ENCODE assay signal across 2 cellular contexts in genomic region chr2:232929303-232930123, GRCh38.
TF ChIP-seq lines count a peak whose summit lies in the region.

No MANE protein-coding gene starts in this region.

TF ChIP-seq in GM23338, 12 proteins besides CTCF, POLR2A, EP300 and RAD21:
- TF ChIP-seq, protein P1, sequence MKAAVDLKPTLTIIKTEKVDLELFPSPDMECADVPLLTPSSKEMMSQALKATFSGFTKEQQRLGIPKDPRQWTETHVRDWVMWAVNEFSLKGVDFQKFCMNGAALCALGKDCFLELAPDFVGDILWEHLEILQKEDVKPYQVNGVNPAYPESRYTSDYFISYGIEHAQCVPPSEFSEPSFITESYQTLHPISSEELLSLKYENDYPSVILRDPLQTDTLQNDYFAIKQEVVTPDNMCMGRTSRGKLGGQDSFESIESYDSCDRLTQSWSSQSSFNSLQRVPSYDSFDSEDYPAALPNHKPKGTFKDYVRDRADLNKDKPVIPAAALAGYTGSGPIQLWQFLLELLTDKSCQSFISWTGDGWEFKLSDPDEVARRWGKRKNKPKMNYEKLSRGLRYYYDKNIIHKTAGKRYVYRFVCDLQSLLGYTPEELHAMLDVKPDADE (IDR thresholded peaks at IDR 0.05), result no peak
- TF ChIP-seq JUNB (IDR thresholded peaks at IDR 0.05; ENCODE audit: unreplicated experiment), result no peak
- TF ChIP-seq POLR2AphosphoS5 (IDR thresholded peaks at IDR 0.05; ENCODE audit: low read depth), result no peak
- TF ChIP-seq CREB1 (CRISPR knock-in tag; IDR thresholded peaks at IDR 0.05; ENCODE audit: low read depth), result no peak
- no peak for TF ChIP-seq EZH2phosphoT487 (IDR thresholded peaks at IDR 0.05; ENCODE audit: unreplicated experiment)
- TF ChIP-seq STAT1 (IDR thresholded peaks at IDR 0.05; ENCODE audit: unreplicated experiment), result no peak
- TF ChIP-seq ZNF331 (CRISPR knock-in tag; IDR thresholded peaks at IDR 0.05; ENCODE audit: low read depth), result no peak
- TF ChIP-seq, protein P2, sequence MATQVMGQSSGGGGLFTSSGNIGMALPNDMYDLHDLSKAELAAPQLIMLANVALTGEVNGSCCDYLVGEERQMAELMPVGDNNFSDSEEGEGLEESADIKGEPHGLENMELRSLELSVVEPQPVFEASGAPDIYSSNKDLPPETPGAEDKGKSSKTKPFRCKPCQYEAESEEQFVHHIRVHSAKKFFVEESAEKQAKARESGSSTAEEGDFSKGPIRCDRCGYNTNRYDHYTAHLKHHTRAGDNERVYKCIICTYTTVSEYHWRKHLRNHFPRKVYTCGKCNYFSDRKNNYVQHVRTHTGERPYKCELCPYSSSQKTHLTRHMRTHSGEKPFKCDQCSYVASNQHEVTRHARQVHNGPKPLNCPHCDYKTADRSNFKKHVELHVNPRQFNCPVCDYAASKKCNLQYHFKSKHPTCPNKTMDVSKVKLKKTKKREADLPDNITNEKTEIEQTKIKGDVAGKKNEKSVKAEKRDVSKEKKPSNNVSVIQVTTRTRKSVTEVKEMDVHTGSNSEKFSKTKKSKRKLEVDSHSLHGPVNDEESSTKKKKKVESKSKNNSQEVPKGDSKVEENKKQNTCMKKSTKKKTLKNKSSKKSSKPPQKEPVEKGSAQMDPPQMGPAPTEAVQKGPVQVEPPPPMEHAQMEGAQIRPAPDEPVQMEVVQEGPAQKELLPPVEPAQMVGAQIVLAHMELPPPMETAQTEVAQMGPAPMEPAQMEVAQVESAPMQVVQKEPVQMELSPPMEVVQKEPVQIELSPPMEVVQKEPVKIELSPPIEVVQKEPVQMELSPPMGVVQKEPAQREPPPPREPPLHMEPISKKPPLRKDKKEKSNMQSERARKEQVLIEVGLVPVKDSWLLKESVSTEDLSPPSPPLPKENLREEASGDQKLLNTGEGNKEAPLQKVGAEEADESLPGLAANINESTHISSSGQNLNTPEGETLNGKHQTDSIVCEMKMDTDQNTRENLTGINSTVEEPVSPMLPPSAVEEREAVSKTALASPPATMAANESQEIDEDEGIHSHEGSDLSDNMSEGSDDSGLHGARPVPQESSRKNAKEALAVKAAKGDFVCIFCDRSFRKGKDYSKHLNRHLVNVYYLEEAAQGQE (IDR thresholded peaks at IDR 0.05; ENCODE audit: unreplicated experiment), result no peak
- no peak for TF ChIP-seq NANOG (IDR thresholded peaks at IDR 0.05; ENCODE audit: borderline replicate concordance)
- no peak for TF ChIP-seq ZNF114 (CRISPR knock-in tag; IDR thresholded peaks at IDR 0.05)
- no peak for TF ChIP-seq EZH2 (IDR thresholded peaks at IDR 0.05; ENCODE audit: low read depth, unreplicated experiment)
- TF ChIP-seq, protein P3, sequence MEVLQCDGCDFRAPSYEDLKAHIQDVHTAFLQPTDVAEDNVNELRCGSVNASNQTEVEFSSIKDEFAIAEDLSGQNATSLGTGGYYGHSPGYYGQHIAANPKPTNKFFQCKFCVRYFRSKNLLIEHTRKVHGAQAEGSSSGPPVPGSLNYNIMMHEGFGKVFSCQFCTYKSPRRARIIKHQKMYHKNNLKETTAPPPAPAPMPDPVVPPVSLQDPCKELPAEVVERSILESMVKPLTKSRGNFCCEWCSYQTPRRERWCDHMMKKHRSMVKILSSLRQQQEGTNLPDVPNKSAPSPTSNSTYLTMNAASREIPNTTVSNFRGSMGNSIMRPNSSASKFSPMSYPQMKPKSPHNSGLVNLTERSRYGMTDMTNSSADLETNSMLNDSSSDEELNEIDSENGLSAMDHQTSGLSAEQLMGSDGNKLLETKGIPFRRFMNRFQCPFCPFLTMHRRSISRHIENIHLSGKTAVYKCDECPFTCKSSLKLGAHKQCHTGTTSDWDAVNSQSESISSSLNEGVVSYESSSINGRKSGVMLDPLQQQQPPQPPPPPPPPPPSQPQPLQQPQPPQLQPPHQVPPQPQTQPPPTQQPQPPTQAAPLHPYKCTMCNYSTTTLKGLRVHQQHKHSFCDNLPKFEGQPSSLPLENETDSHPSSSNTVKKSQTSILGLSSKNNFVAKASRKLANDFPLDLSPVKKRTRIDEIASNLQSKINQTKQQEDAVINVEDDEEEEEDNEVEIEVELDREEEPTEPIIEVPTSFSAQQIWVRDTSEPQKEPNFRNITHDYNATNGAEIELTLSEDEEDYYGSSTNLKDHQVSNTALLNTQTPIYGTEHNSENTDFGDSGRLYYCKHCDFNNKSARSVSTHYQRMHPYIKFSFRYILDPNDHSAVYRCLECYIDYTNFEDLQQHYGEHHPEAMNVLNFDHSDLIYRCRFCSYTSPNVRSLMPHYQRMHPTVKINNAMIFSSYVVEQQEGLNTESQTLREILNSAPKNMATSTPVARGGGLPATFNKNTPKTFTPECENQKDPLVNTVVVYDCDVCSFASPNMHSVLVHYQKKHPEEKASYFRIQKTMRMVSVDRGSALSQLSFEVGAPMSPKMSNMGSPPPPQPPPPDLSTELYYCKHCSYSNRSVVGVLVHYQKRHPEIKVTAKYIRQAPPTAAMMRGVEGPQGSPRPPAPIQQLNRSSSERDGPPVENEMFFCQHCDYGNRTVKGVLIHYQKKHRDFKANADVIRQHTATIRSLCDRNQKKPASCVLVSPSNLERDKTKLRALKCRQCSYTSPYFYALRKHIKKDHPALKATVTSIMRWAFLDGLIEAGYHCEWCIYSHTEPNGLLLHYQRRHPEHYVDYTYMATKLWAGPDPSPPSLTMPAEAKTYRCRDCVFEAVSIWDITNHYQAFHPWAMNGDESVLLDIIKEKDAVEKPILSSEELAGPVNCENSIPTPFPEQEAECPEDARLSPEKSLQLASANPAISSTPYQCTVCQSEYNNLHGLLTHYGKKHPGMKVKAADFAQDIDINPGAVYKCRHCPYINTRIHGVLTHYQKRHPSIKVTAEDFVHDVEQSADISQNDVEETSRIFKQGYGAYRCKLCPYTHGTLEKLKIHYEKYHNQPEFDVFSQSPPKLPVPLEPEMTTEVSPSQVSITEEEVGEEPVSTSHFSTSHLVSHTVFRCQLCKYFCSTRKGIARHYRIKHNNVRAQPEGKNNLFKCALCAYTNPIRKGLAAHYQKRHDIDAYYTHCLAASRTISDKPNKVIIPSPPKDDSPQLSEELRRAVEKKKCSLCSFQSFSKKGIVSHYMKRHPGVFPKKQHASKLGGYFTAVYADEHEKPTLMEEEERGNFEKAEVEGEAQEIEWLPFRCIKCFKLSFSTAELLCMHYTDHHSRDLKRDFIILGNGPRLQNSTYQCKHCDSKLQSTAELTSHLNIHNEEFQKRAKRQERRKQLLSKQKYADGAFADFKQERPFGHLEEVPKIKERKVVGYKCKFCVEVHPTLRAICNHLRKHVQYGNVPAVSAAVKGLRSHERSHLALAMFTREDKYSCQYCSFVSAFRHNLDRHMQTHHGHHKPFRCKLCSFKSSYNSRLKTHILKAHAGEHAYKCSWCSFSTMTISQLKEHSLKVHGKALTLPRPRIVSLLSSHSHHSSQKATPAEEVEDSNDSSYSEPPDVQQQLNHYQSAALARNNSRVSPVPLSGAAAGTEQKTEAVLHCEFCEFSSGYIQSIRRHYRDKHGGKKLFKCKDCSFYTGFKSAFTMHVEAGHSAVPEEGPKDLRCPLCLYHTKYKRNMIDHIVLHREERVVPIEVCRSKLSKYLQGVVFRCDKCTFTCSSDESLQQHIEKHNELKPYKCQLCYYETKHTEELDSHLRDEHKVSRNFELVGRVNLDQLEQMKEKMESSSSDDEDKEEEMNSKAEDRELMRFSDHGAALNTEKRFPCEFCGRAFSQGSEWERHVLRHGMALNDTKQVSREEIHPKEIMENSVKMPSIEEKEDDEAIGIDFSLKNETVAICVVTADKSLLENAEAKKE (CRISPR knock-in tag; IDR thresholded peaks at IDR 0.05), result no peak

TF ChIP-seq in HepG2, 621 proteins besides CTCF, POLR2A, EP300 and RAD21:
- TF ChIP-seq, protein P4, sequence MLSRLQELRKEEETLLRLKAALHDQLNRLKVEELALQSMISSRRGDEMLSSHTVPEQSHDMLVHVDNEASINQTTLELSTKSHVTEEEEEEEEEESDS (CRISPR knock-in tag; IDR thresholded peaks at IDR 0.05; ENCODE audit: borderline replicate concordance), result no peak
- no peak for TF ChIP-seq KMT2B (CRISPR knock-in tag; IDR thresholded peaks at IDR 0.05)
- no peak for TF ChIP-seq NR2C2 (CRISPR knock-in tag; IDR thresholded peaks at IDR 0.05; ENCODE audit: borderline replicate concordance)
- TF ChIP-seq JARID2 (CRISPR knock-in tag; IDR thresholded peaks at IDR 0.05; ENCODE audit: insufficient replicate concordance), result no peak
- TF ChIP-seq CEBPB (IDR thresholded peaks at IDR 0.05; ENCODE audit: borderline replicate concordance, low read depth, low read length), result no peak
- TF ChIP-seq, protein P5, sequence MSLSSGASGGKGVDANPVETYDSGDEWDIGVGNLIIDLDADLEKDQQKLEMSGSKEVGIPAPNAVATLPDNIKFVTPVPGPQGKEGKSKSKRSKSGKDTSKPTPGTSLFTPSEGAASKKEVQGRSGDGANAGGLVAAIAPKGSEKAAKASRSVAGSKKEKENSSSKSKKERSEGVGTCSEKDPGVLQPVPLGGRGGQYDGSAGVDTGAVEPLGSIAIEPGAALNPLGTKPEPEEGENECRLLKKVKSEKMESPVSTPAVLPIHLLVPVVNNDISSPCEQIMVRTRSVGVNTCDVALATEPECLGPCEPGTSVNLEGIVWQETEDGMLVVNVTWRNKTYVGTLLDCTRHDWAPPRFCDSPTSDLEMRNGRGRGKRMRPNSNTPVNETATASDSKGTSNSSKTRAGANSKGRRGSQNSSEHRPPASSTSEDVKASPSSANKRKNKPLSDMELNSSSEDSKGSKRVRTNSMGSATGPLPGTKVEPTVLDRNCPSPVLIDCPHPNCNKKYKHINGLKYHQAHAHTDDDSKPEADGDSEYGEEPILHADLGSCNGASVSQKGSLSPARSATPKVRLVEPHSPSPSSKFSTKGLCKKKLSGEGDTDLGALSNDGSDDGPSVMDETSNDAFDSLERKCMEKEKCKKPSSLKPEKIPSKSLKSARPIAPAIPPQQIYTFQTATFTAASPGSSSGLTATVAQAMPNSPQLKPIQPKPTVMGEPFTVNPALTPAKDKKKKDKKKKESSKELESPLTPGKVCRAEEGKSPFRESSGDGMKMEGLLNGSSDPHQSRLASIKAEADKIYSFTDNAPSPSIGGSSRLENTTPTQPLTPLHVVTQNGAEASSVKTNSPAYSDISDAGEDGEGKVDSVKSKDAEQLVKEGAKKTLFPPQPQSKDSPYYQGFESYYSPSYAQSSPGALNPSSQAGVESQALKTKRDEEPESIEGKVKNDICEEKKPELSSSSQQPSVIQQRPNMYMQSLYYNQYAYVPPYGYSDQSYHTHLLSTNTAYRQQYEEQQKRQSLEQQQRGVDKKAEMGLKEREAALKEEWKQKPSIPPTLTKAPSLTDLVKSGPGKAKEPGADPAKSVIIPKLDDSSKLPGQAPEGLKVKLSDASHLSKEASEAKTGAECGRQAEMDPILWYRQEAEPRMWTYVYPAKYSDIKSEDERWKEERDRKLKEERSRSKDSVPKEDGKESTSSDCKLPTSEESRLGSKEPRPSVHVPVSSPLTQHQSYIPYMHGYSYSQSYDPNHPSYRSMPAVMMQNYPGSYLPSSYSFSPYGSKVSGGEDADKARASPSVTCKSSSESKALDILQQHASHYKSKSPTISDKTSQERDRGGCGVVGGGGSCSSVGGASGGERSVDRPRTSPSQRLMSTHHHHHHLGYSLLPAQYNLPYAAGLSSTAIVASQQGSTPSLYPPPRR (CRISPR knock-in tag; IDR thresholded peaks at IDR 0.05; ENCODE audit: borderline replicate concordance), result no peak
- no peak for TF ChIP-seq MEIS2 (CRISPR knock-in tag; IDR thresholded peaks at IDR 0.05)
- TF ChIP-seq ZNF547 (CRISPR knock-in tag; IDR thresholded peaks at IDR 0.05), result no peak
